Comparison of ENCODE assay signal across 18 cellular contexts in genomic region chr16:11727945-11728543, GRCh38. TPM values are rescaled to one million over a fixed set of nuclear protein-coding genes. Genes with fewer than 3 reads are reported as not detected.
DNase-seq lines count a peak whose midpoint lies in the region; ATAC-seq and TF ChIP-seq lines count a peak whose summit lies in the region.
"Had no signal": no experiment of that assay in that cellular context is flagged by ENCODE, and none has a peak within 500 bp of the region (broad histone marks: within the 10 kb centered on the region; RNA-seq: fewer than 3 reads in every experiment).

No MANE protein-coding gene starts in this region.

- peaks cover 48% of the 10 kb centered on the region for H3K4me1 Mint-ChIP-seq in activated CD4-positive, alpha-beta memory T cell treated with anti-CD3 and anti-CD28 coated beads, Interleukin-2, amount 10 ng/mL, durations not matched to agents 7 days and 5 days
- peaks cover 36% of the 10 kb centered on the region for H3K4me1 Mint-ChIP-seq in stimulated activated effector memory CD8-positive, alpha-beta T cell treated with anti-CD3 and anti-CD28 coated beads, Interleukin-12 subunit alpha, Interleukin-12 subunit beta, amount 100 ng/mL, for 72 hours
- H3K4me1 Mint-ChIP-seq in neural progenitor cell, result peaks cover 10% of the 10 kb centered on the region

- H4K20me1 ChIP-seq in KMS-11 (ENCODE audit: insufficient read depth), result no peaks in the 10 kb centered on the region
- peaks cover 7% of the 10 kb centered on the region for H4K20me1 ChIP-seq in neural progenitor cell (ENCODE audit: low read depth)

- TF ChIP-seq CTCF in KMS-11 (conservative IDR thresholded peaks at IDR 0.05; ENCODE audit: low read depth, low read length) (no peak), neural progenitor cell (IDR thresholded peaks at IDR 0.05) (no peak)

- H3K27ac Mint-ChIP-seq in activated CD4-positive, alpha-beta memory T cell treated with anti-CD3 and anti-CD28 coated beads, Interleukin-2, amount 10 ng/mL, durations not matched to agents 7 days and 5 days, result peak overlapping the region; percentile 60
- H3K27ac Mint-ChIP-seq in stimulated activated effector memory CD8-positive, alpha-beta T cell treated with anti-CD3 and anti-CD28 coated beads, Interleukin-12 subunit alpha, Interleukin-12 subunit beta, amount 100 ng/mL, for 72 hours, result peak overlapping the region; percentile 80
- no peak overlapping the region for H3K27ac Mint-ChIP-seq in neural progenitor cell

- peaks cover 80% of the 10 kb centered on the region for H3K36me3 Mint-ChIP-seq in activated CD4-positive, alpha-beta memory T cell treated with anti-CD3 and anti-CD28 coated beads, Interleukin-2, amount 10 ng/mL, durations not matched to agents 7 days and 5 days (ENCODE audit: low read depth)
- peaks cover 100% of the 10 kb centered on the region for H3K36me3 Mint-ChIP-seq in stimulated activated effector memory CD8-positive, alpha-beta T cell treated with anti-CD3 and anti-CD28 coated beads, Interleukin-12 subunit alpha, Interleukin-12 subunit beta, amount 100 ng/mL, for 72 hours
- H3K36me3 Mint-ChIP-seq in neural progenitor cell, result peaks cover 17% of the 10 kb centered on the region

- H3K27me3 ChIP-seq in KMS-11 (ENCODE audit: insufficient read depth, low read depth) (no peaks in the 10 kb centered on the region), neural progenitor cell (no peaks in the 10 kb centered on the region)
- H3K27me3 ChIP-seq: cardiac muscle cell, left lung had no signal

- peaks cover 91% of the 10 kb centered on the region for H3K4me1 ChIP-seq in KMS-11 (ENCODE audit: low read depth, poor library complexity, severe bottlenecking)
- no peaks in the 10 kb centered on the region for H3K4me1 ChIP-seq in neural progenitor cell

- H3K36me3 ChIP-seq in KMS-11 (ENCODE audit: insufficient read depth) (peaks cover 52% of the 10 kb centered on the region; the same call in 1 of the 2 replicates), neural progenitor cell (no peaks in the 10 kb centered on the region)

- H3K79me2 ChIP-seq in KMS-11 (ENCODE audit: insufficient read depth, low read depth), result peaks cover 69% of the 10 kb centered on the region
- no peaks in the 10 kb centered on the region for H3K79me2 ChIP-seq in neural progenitor cell (ENCODE audit: low read depth)

- peak overlapping the region; percentile 76 for H3K4me2 ChIP-seq in KMS-11
- no peak overlapping the region for H3K4me2 ChIP-seq in neural progenitor cell

- H3K9ac ChIP-seq in KMS-11, result peak overlapping the region; percentile 16; the same call in 1 of the 2 replicates
- H3K9ac ChIP-seq in neural progenitor cell, result no peak overlapping the region

- no peak overlapping the region for H3K4me3 ChIP-seq in KMS-11 (IDR thresholded peaks at IDR 0.05; ENCODE audit: insufficient read depth, low read depth, low read length)
- no peak overlapping the region for H3K4me3 ChIP-seq in neural progenitor cell
- H3K4me3 ChIP-seq: cardiac muscle cell, left lung, skin epidermis had no signal

- H3K27me3 Mint-ChIP-seq in activated CD4-positive, alpha-beta memory T cell treated with anti-CD3 and anti-CD28 coated beads, Interleukin-2, amount 10 ng/mL, durations not matched to agents 7 days and 5 days, result no peaks in the 10 kb centered on the region
- peaks cover 2% of the 10 kb centered on the region for H3K27me3 Mint-ChIP-seq in neural progenitor cell (ENCODE audit: insufficient read depth, low read depth)

- no peaks in the 10 kb centered on the region for H3F3A ChIP-seq in neural progenitor cell (ENCODE audit: low read depth)

- no peaks in the 10 kb centered on the region for H3K9me3 ChIP-seq in neural progenitor cell (ENCODE audit: low read depth)
- H3K9me3 ChIP-seq: left lung had no signal

- no peaks in the 10 kb centered on the region for H3K9me3 Mint-ChIP-seq in activated CD4-positive, alpha-beta memory T cell treated with anti-CD3 and anti-CD28 coated beads, Interleukin-2, amount 10 ng/mL, durations not matched to agents 7 days and 5 days
- H3K9me3 Mint-ChIP-seq in stimulated activated effector memory CD8-positive, alpha-beta T cell treated with anti-CD3 and anti-CD28 coated beads, Interleukin-12 subunit alpha, Interleukin-12 subunit beta, amount 100 ng/mL, for 72 hours, result no peaks in the 10 kb centered on the region
- H3K9me3 Mint-ChIP-seq in neural progenitor cell, result no peaks in the 10 kb centered on the region
- H3K9me3 Mint-ChIP-seq: neural crest cell had no signal

- H2AFZ ChIP-seq in KMS-11 (ENCODE audit: low read depth) (no peak overlapping the region), neural progenitor cell (replicated peaks) (no peak overlapping the region)

- POLR2A ChIA-PET in activated CD4-positive, alpha-beta memory T cell treated with anti-CD3 and anti-CD28 coated beads, Interleukin-2, amount 10 ng/mL, durations not matched to agents 7 days and 5 days (lab: Charles Lee), result interaction anchor here (0.8 to 3.5 kb wide), 3 partner anchors 8 to 69 kb away, joined by 3 to 17 read pairs (median 4); partner anchors contain the start of genes TXNDC11 and ZC3H7A

- DNase-seq in activated CD4-positive, CD25-positive, alpha-beta regulatory T cell treated with anti-CD3 and anti-CD28 coated beads, Interleukin-2, amount 50 U/mL, for 72 hours, result no peak
- no peak for DNase-seq in activated CD4-positive, alpha-beta memory T cell treated with anti-CD3 and anti-CD28 coated beads, Interleukin-2, amount 10 ng/mL, durations not matched to agents 7 days and 5 days
- DNase-seq in stimulated activated effector memory CD8-positive, alpha-beta T cell treated with anti-CD3 and anti-CD28 coated beads, Interleukin-12 subunit alpha, Interleukin-12 subunit beta, amount 100 ng/mL, for 72 hours (ENCODE audit: low spot score in 2 of 2), result no peak
- DNase-seq in neural progenitor cell (ENCODE audit: low spot score), result no peak
- DNase-seq: activated effector memory CD4-positive, alpha-beta T cell treated with Interleukin-2 at 50 U/mL for 16 hours; Calu3; left lung; NCI-H2227 treated with DMSO at 0.1 percent for 48 hours; RPMI8226; trophoblast cell had no signal

- H3K27ac ChIP-seq in KMS-11, result peak overlapping the region; percentile 75
- no peak overlapping the region for H3K27ac ChIP-seq in neural progenitor cell
- H3K27ac ChIP-seq: 22Rv1, cardiac muscle cell had no signal

- CTCF ChIA-PET in activated CD4-positive, alpha-beta memory T cell treated with anti-CD3 and anti-CD28 coated beads, Interleukin-2, amount 10 ng/mL, durations not matched to agents 7 days and 5 days (lab: Charles Lee), result no interaction called here

- peak; percentile 89 to 95 for ATAC-seq in activated CD4-positive, CD25-positive, alpha-beta regulatory T cell treated with anti-CD3 and anti-CD28 coated beads, Interleukin-2, amount 50 U/mL, for 24 hours
- peak; percentile 81 for ATAC-seq in stimulated activated effector memory CD8-positive, alpha-beta T cell treated with anti-CD3 and anti-CD28 coated beads, Interleukin-12 subunit alpha, Interleukin-12 subunit beta, amount 100 ng/mL, for 72 hours
- ATAC-seq in GM19463 (IDR thresholded peaks at IDR 0.05; ENCODE audit: unreplicated experiment) (no peak), HG03565 (IDR thresholded peaks at IDR 0.05; ENCODE audit: unreplicated experiment) (no peak)
- ATAC-seq: left lung had no signal

- no peak overlapping the region for H3K4me3 Mint-ChIP-seq in activated CD4-positive, alpha-beta memory T cell treated with anti-CD3 and anti-CD28 coated beads, Interleukin-2, amount 10 ng/mL, durations not matched to agents 7 days and 5 days
- H3K4me3 Mint-ChIP-seq in stimulated activated effector memory CD8-positive, alpha-beta T cell treated with anti-CD3 and anti-CD28 coated beads, Interleukin-12 subunit alpha, Interleukin-12 subunit beta, amount 100 ng/mL, for 72 hours, result no peak overlapping the region
- H3K4me3 Mint-ChIP-seq in neural progenitor cell, result no peak overlapping the region
- H3K4me3 Mint-ChIP-seq: neural crest cell had no signal

RNA-seq across cellular contexts. Expression of gene TXNDC11, which starts 14.6 kb away (rescaled TPM):
- total RNA-seq in activated CD4-positive, alpha-beta memory T cell treated with anti-CD3 and anti-CD28 coated beads, Interleukin-2, amount 10 ng/mL, durations not matched to agents 7 days and 5 days, result 10 to 100 TPM; 45.3 to 46.6 TPM
- total RNA-seq in neural progenitor cell (ENCODE audit: low replicate concordance), result 7.4 and 11.4 TPM in 2 replicates

RNA-seq across cellular contexts. Expression of gene SNN, which starts 59.8 kb away (rescaled TPM):
- 1 to 10 TPM; 6.2 to 7.3 TPM for total RNA-seq in activated CD4-positive, alpha-beta memory T cell treated with anti-CD3 and anti-CD28 coated beads, Interleukin-2, amount 10 ng/mL, durations not matched to agents 7 days and 5 days
- 48.7 and 84.2 TPM in 2 replicates for total RNA-seq in neural progenitor cell (ENCODE audit: low replicate concordance)

Comparison
In these comparisons a context has a peak if more than half of its experiments do, and no peak if none do; other contexts are left out.
1. ATAC-seq: peak in activated CD4-positive, CD25-positive, alpha-beta regulatory T cell treated with anti-CD3 and anti-CD28 coated beads, Interleukin-2, amount 50 U/mL, for 24 hours (2 of 2) and stimulated activated effector memory CD8-positive, alpha-beta T cell treated with anti-CD3 and anti-CD28 coated beads, Interleukin-12 subunit alpha, Interleukin-12 subunit beta, amount 100 ng/mL, for 72 hours (single experiment); none in GM19463 (single experiment) and HG03565 (single experiment).